20 cellular contexts compared by ENCODE assay signal in genomic region chr4:166502660-166503059, GRCh38.
"Had no signal": no experiment of that assay in that cellular context is flagged by ENCODE, and none has a peak within 500 bp of the region (broad histone marks: within the 10 kb centered on the region; RNA-seq: fewer than 3 reads in every experiment).

No MANE protein-coding gene starts in this region.

- H3K36me3 Mint-ChIP-seq: immature natural killer cell; naive B cell; stimulated activated memory B cell treated with anti-CD40 and anti-IgM and Interleukin-4, amounts not matched to agents 10 μg/mL and 1 μg/mL and 100 μg/mL, for 72 hours had no signal

- H3K4me3 Mint-ChIP-seq: dendritic cell treated with granulocyte-macrophage colony-stimulating factor and Interleukin-4, amounts not matched to agents 40 ng/mL and 50 ng/mL, for 4 days; effector memory CD8-positive, alpha-beta T cell; immature natural killer cell; naive B cell; nephron; stimulated activated memory B cell treated with anti-CD40 and anti-IgM and Interleukin-4, amounts not matched to agents 10 μg/mL and 1 μg/mL and 100 μg/mL, for 72 hours had no signal

- H3K9me3 ChIP-seq: esophagus muscularis mucosa, gastrocnemius medialis, neutrophil, stomach, uterus had no signal

- H3K4me1 Mint-ChIP-seq: immature natural killer cell; naive B cell; stimulated activated memory B cell treated with anti-CD40 and anti-IgM and Interleukin-4, amounts not matched to agents 10 μg/mL and 1 μg/mL and 100 μg/mL, for 72 hours had no signal

- H3K27ac ChIP-seq: epithelial cell of prostate, esophagus muscularis mucosa, gastrocnemius medialis, neutrophil, stomach, uterus had no signal

- H3K4me3 ChIP-seq: esophagus muscularis mucosa, gastrocnemius medialis, lung, stomach, uterus had no signal

- ATAC-seq: effector memory CD8-positive, alpha-beta T cell; gastrocnemius medialis; left colon; left ventricle myocardium superior; stimulated activated memory B cell treated with anti-CD40 and anti-IgM and Interleukin-4, amounts not matched to agents 10 μg/mL and 1 μg/mL and 100 μg/mL, for 72 hours had no signal

- H3K27me3 ChIP-seq: esophagus muscularis mucosa, gastrocnemius medialis, neutrophil, stomach, uterus had no signal

- H3K9me3 Mint-ChIP-seq: dendritic cell treated with granulocyte-macrophage colony-stimulating factor and Interleukin-4, amounts not matched to agents 40 ng/mL and 50 ng/mL, for 4 days; nephron had no signal

- DNase-seq: cerebellar nuclear complex; effector memory CD8-positive, alpha-beta T cell; gastrocnemius medialis; glutamatergic neuron; immature natural killer cell; left colon; left ventricle myocardium superior; naive B cell; stimulated activated CD4-positive, alpha-beta T cell treated with anti-CD3 and anti-CD28 coated beads, Interleukin-4, amount 100 ng/mL, for 1 hour; stimulated activated CD8-positive, alpha-beta memory T cell treated with anti-CD3 and anti-CD28 coated beads, Interleukin-4, amount 100 ng/mL, for 48 hours; stomach; trophoblast cell; uterus had no signal

- H3K36me3 ChIP-seq: esophagus muscularis mucosa, gastrocnemius medialis, neutrophil, stomach, uterus had no signal

- H3K4me1 ChIP-seq: esophagus muscularis mucosa, gastrocnemius medialis, stomach, uterus had no signal

- H3K27ac Mint-ChIP-seq: dendritic cell treated with granulocyte-macrophage colony-stimulating factor and Interleukin-4, amounts not matched to agents 40 ng/mL and 50 ng/mL, for 4 days; effector memory CD8-positive, alpha-beta T cell; immature natural killer cell; naive B cell; nephron; stimulated activated memory B cell treated with anti-CD40 and anti-IgM and Interleukin-4, amounts not matched to agents 10 μg/mL and 1 μg/mL and 100 μg/mL, for 72 hours had no signal
